In genomic region chr11:65491614-65492386, GRCh38 we compare ENCODE assay signal across 8 cellular contexts. TPM values are rescaled to one million over a fixed set of nuclear protein-coding genes. Genes with fewer than 3 reads are reported as not detected.
DNase-seq lines count a peak whose midpoint lies in the region; ATAC-seq and TF ChIP-seq lines count a peak whose summit lies in the region.

No MANE protein-coding gene starts in this region.

- H3K27ac ChIP-seq in CD4-positive, alpha-beta T cell (ENCODE audit: low read depth, low read length) = no peak overlapping the region
- peak overlapping the region; percentile 71 for H3K27ac ChIP-seq in HUES48 (ENCODE audit: low read depth, low read length)

- no peak for DNase-seq in CD4-positive, alpha-beta T cell
- DNase-seq in RPMI8226 (peak; percentile 79), erythroblast (lab: John Stamatoyannopoulos, UW) (peak; percentile 58 to 82), naive B cell (no peak), H7 (no peak), HPDE6-E6E7 (ENCODE audit: extremely low spot score) (no peak)
- no peak for DNase-seq in NK-92 treated with Interleukin-12 subunit alpha and Interleukin-12 subunit beta, amount 100 ng/mL, for 24 hours (lab: John Stamatoyannopoulos, UW)

- no peak overlapping the region for H3K4me3 Mint-ChIP-seq in CD4-positive, alpha-beta T cell
- peak overlapping the region in 5 of 8 donors; percentile 27 to 45 (median 38) for H3K4me3 Mint-ChIP-seq in naive B cell

- TF ChIP-seq POLR2A in erythroblast (IDR thresholded peaks at IDR 0.05; ENCODE audit: low read length) = no peak

- no peaks in the 10 kb centered on the region for H3K9me3 Mint-ChIP-seq in CD4-positive, alpha-beta T cell
- H3K9me3 Mint-ChIP-seq in naive B cell = no peaks in the 10 kb centered on the region

- TF ChIP-seq CTCF in CD4-positive, alpha-beta T cell (IDR thresholded peaks at IDR 0.05) = no peak

- POLR2A ChIA-PET in CD4-positive, alpha-beta T cell (lab: Charles Lee) = interaction anchor here (0.6 to 9.2 kb wide), 6 partner anchors 7 to 69 kb away, joined by 3 to 163 read pairs (median 3); partner anchors contain the start of gene MALAT1

- H3K9me3 ChIP-seq in CD4-positive, alpha-beta T cell (ENCODE audit: control insufficient read depth, low read length) = no peaks in the 10 kb centered on the region
- no peaks in the 10 kb centered on the region for H3K9me3 ChIP-seq in HUES48 (ENCODE audit: control insufficient read depth, insufficient read depth, low read length)

- CTCF ChIA-PET in CD4-positive, alpha-beta T cell (lab: Charles Lee) = interaction anchor here (0.9 to 1.5 kb wide), 2 partner anchors 12 to 59 kb away, joined by 3 to 4 read pairs; no protein-coding TSS in a partner anchor

- no peak overlapping the region for H3K9ac ChIP-seq in HUES48 (ENCODE audit: low read depth, low read length)

- H3K27me3 Mint-ChIP-seq in CD4-positive, alpha-beta T cell = no peaks in the 10 kb centered on the region
- H3K27me3 Mint-ChIP-seq in naive B cell = no peaks in the 10 kb centered on the region

- H3K4me1 Mint-ChIP-seq in CD4-positive, alpha-beta T cell (ENCODE audit: low read depth) = peaks cover 45% of the 10 kb centered on the region
- H3K4me1 Mint-ChIP-seq in naive B cell = peaks cover 50 to 76% (median 71%) of the 10 kb centered on the region in 3 donors

- H3K27me3 ChIP-seq in CD4-positive, alpha-beta T cell (ENCODE audit: control insufficient read depth, insufficient read depth, low read length) = no peaks in the 10 kb centered on the region
- H3K27me3 ChIP-seq in HUES48 (ENCODE audit: control insufficient read depth, insufficient read depth, low read length) = no peaks in the 10 kb centered on the region
- H3K27me3 ChIP-seq in H7 (ENCODE audit: control insufficient read depth, insufficient read depth, low read length) = no peaks in the 10 kb centered on the region

- intact Hi-C loops in CD4-positive, alpha-beta T cell (cut with DNase I, micrococcal nuclease) = no loop called here

- no peak for ATAC-seq in CD4-positive, alpha-beta T cell (ENCODE audit: poor library complexity)
- ATAC-seq in naive B cell (ENCODE audit: low read depth in 2 of 2) = peak; percentile 44 to 45

- peak overlapping the region; percentile 32 for H3K27ac Mint-ChIP-seq in CD4-positive, alpha-beta T cell
- H3K27ac Mint-ChIP-seq in naive B cell = peak overlapping the region in 5 of 6 donors; percentile 13 to 88 (median 53)

- H3K4me1 ChIP-seq in HUES48 (ENCODE audit: control insufficient read depth, insufficient read depth, low read length) = peaks cover 67% of the 10 kb centered on the region

- H3K36me3 ChIP-seq in HUES48 (ENCODE audit: control insufficient read depth, insufficient read depth, low read length) (no peaks in the 10 kb centered on the region), H7 (replicated peaks; ENCODE audit: control insufficient read depth, insufficient read depth, low read length) (no peaks in the 10 kb centered on the region)

- H3K4me3 ChIP-seq in HUES48 (ENCODE audit: low read depth, low read length) (no peak overlapping the region), H7 (ENCODE audit: insufficient read depth, low read depth, low read length) (no peak overlapping the region)

- H3K36me3 Mint-ChIP-seq in CD4-positive, alpha-beta T cell (ENCODE audit: low read depth) = no peaks in the 10 kb centered on the region
- H3K36me3 Mint-ChIP-seq in naive B cell = no peaks in the 10 kb centered on the region

RNA-seq across cellular contexts. Expression of gene MALAT1, which starts 7.0 kb away (rescaled TPM):
- total RNA-seq in CD4-positive, alpha-beta T cell = over 10,000 TPM; 31,509 to 32,316 TPM
- polyA plus RNA-seq in naive B cell (ENCODE audit: low read depth in 6 of 6) = 1,000 to 10,000 TPM; 1,985 to 6,450 (median 3,738) TPM
- total RNA-seq in H7 (2014; rRNA removed; shearing (Covaris generic)) = 456 and 1,088 TPM in 2 replicates

RNA-seq across cellular contexts. Expression of gene SCYL1, which starts 33.1 kb away (rescaled TPM):
- total RNA-seq in CD4-positive, alpha-beta T cell = 10 to 100 TPM; 57.4 to 60.7 TPM
- 10 to 100 TPM; 21.8 to 40.0 (median 27.2) TPM for polyA plus RNA-seq in naive B cell (ENCODE audit: low read depth in 6 of 6)
- total RNA-seq in H7 (2014; rRNA removed; shearing (Covaris generic)) = 70.0 and 72.3 TPM in 2 replicates

Comparison
In these comparisons a context has a peak if more than half of its experiments do, and no peak if none do; other contexts are left out.
1. DNase-seq: peak in RPMI8226 (single experiment) and erythroblast (2 of 2); none in CD4-positive, alpha-beta T cell (0 of 10), naive B cell (single experiment), H7 (single experiment), NK-92 treated with Interleukin-12 subunit alpha and Interleukin-12 subunit beta, amount 100 ng/mL, for 24 hours (single experiment) and HPDE6-E6E7 (single experiment).
2. RNA of gene MALAT1, which starts 7.0 kb away (total RNA-seq): 31,509 to 32,316 TPM in CD4-positive, alpha-beta T cell; 456 to 1,088 TPM in H7; every median in the first group is over 10 times any median in the second.